Comparison of ENCODE assay signal across 33 cellular contexts in the genomic region with DNA sequence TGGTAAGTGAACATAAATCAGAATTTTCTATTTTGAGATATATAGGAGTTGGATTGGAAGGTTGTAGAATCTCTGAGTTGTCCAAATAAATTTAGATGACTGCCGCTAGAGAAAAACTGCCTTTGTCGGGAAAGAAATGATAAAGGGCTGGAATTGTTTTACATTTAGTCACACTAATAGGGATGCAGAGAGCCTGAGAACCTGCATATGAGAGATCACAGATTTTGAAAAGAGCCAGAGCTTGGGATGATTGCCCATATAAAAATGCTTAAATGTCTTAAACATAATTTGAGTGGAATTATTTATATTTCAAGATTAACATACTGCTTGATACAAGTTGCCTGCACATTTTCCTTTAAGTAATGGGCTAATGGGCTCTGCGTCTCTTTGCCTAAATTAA.
"Had no signal": no experiment of that assay in that cellular context is flagged by ENCODE, and none has a peak within 500 bp of the region (broad histone marks: within the 10 kb centered on the region; RNA-seq: fewer than 3 reads in every experiment).

No MANE protein-coding gene starts in this region.

- H3K27ac ChIP-seq: adrenal gland, ascending aorta, cardiac muscle cell, VCaP had no signal

- H3K9me3 Mint-ChIP-seq: activated T-helper 1 cell treated with anti-CD3 and anti-CD28 coated beads, Interleukin-12 subunit alpha, Interleukin-12 subunit beta, Interleukin-2, Interleukin-4 antibody, amounts not matched to agents 30 ng/mL and 10 ng/mL and 1 ng/mL, durations not matched to agents 14 hours and 24 hours and 36 hours had no signal

- H3K27me3 Mint-ChIP-seq: activated B cell treated with CpG ODN at 0.5 μM for 24 hours; activated CD4-positive, alpha-beta memory T cell treated with anti-CD3 and anti-CD28 coated beads for 36 hours; activated CD4-positive, alpha-beta T cell treated with anti-CD3 and anti-CD28 coated beads, Interleukin-2, amount 10 ng/mL, durations not matched to agents 24 days and 14 days; activated CD8-positive, alpha-beta T cell treated with anti-CD3 and anti-CD28 coated beads for 36 hours; activated naive CD8-positive, alpha-beta T cell treated with anti-CD3 and anti-CD28 coated beads for 36 hours; activated T-helper 17 cell treated with anti-CD3 and anti-CD28 coated beads, Interleukin-2, amount 50 U/mL, for 72 hours; brain; central memory CD8-positive, alpha-beta T cell; T-helper 17 cell had no signal

- DNase-seq: activated B cell treated with CpG ODN at 0.5 μM for 24 hours; activated CD4-positive, alpha-beta memory T cell treated with anti-CD3 and anti-CD28 coated beads for 36 hours; activated CD4-positive, alpha-beta T cell treated with anti-CD3 and anti-CD28 coated beads for 4 hours; activated CD4-positive, alpha-beta T cell treated with anti-CD3 and anti-CD28 coated beads, Interleukin-2, amount 10 ng/mL, durations not matched to agents 24 days and 14 days; activated CD4-positive, alpha-beta T cell treated with anti-CD3 and anti-CD28 coated beads, Interleukin-2, amount 50 U/mL, for 1 hour; activated CD4-positive, alpha-beta T cell treated with anti-CD3 and anti-CD28 coated beads, Interleukin-2, amount 50 U/mL, for 4 hours; activated CD4-positive, CD25-positive, alpha-beta regulatory T cell treated with anti-CD3 and anti-CD28 coated beads, Interleukin-2, amount 50 U/mL, for 72 hours; activated CD8-positive, alpha-beta memory T cell treated with anti-CD3 and anti-CD28 coated beads, Interleukin-2, amount 50 U/mL, for 4 hours; activated CD8-positive, alpha-beta T cell treated with anti-CD3 and anti-CD28 coated beads for 36 hours; activated effector memory CD4-positive, alpha-beta T cell treated with anti-CD3 and anti-CD28 coated beads, Interleukin-2, amount 50 U/mL, for 16 hours; activated gamma-delta T cell treated with Interleukin-2 at 50 U/mL for 16 hours; activated naive CD4-positive, alpha-beta T cell; activated naive CD4-positive, alpha-beta T cell treated with anti-CD3 and anti-CD28 coated beads for 36 hours; activated naive CD4-positive, alpha-beta T cell treated with anti-CD3 and anti-CD28 coated beads, Interleukin-2, amount 50 U/mL, for 16 hours; activated naive CD8-positive, alpha-beta T cell treated with anti-CD3 and anti-CD28 coated beads for 36 hours; activated T-cell treated with anti-CD3 and anti-CD28 coated beads for 4 hours; activated T-cell treated with anti-CD3 and anti-CD28 coated beads, Interleukin-2, amount 50 U/mL, for 1 hour; activated T-cell treated with anti-CD3 and anti-CD28 coated beads, Interleukin-2, amount 50 U/mL, for 4 hours; activated T-cell treated with anti-CD3 and anti-CD28 coated beads, Interleukin-2, amount 50 U/mL, for 72 hours; adrenal gland; amygdala; anterior cingulate cortex; caudate nucleus; cerebellar nuclear complex; T-helper 17 cell had no signal

- H3K27me3 ChIP-seq: adrenal gland, ascending aorta, cardiac muscle cell had no signal

- H3K36me3 Mint-ChIP-seq: activated CD4-positive, alpha-beta memory T cell treated with anti-CD3 and anti-CD28 coated beads for 36 hours; activated naive CD4-positive, alpha-beta T cell treated with anti-CD3 and anti-CD28 coated beads, Interleukin-2, amount 50 U/mL, for 72 hours; activated naive CD8-positive, alpha-beta T cell treated with anti-CD3 and anti-CD28 coated beads for 36 hours; brain had no signal

- H3K4me3 Mint-ChIP-seq: activated B cell treated with CpG ODN at 0.5 μM for 24 hours; activated CD4-positive, alpha-beta memory T cell treated with anti-CD3 and anti-CD28 coated beads for 36 hours; activated CD4-positive, alpha-beta T cell treated with anti-CD3 and anti-CD28 coated beads, Interleukin-2, amount 10 ng/mL, durations not matched to agents 24 days and 14 days; activated CD8-positive, alpha-beta T cell treated with anti-CD3 and anti-CD28 coated beads for 36 hours; activated naive CD4-positive, alpha-beta T cell treated with anti-CD3 and anti-CD28 coated beads for 36 hours; activated naive CD8-positive, alpha-beta T cell treated with anti-CD3 and anti-CD28 coated beads for 36 hours; activated T-cell treated with anti-CD3 and anti-CD28 coated beads, Interleukin-2, amount 50 U/mL, for 4 hours; activated T-cell treated with anti-CD3 and anti-CD28 coated beads, Interleukin-2, amount 50 U/mL, for 72 hours; activated T-helper 1 cell treated with anti-CD3 and anti-CD28 coated beads, Interleukin-12 subunit alpha, Interleukin-12 subunit beta, Interleukin-2, Interleukin-4 antibody, amounts not matched to agents 30 ng/mL and 10 ng/mL and 1 ng/mL, durations not matched to agents 14 hours and 24 hours and 36 hours; activated T-helper 17 cell treated with anti-CD3 and anti-CD28 coated beads, Interleukin-2, amount 50 U/mL, for 72 hours; brain; central memory CD8-positive, alpha-beta T cell; T-helper 17 cell had no signal

- H3K36me3 ChIP-seq: adrenal gland, ascending aorta, cardiac muscle cell had no signal

- H3K4me1 Mint-ChIP-seq: activated B cell treated with CpG ODN at 0.5 μM for 24 hours; activated CD4-positive, alpha-beta T cell treated with anti-CD3 and anti-CD28 coated beads, Interleukin-2, amount 10 ng/mL, durations not matched to agents 24 days and 14 days; activated naive CD8-positive, alpha-beta T cell treated with anti-CD3 and anti-CD28 coated beads for 36 hours; activated T-helper 17 cell treated with anti-CD3 and anti-CD28 coated beads, Interleukin-2, amount 50 U/mL, for 72 hours; brain; central memory CD8-positive, alpha-beta T cell; T-helper 17 cell had no signal

- H3K4me1 ChIP-seq: adrenal gland, ascending aorta had no signal

- ATAC-seq: activated CD8-positive, alpha-beta T cell treated with anti-CD3 and anti-CD28 coated beads for 36 hours; activated naive CD4-positive, alpha-beta T cell treated with anti-CD3 and anti-CD28 coated beads, Interleukin-2, amount 50 U/mL, for 72 hours; activated T-cell treated with anti-CD3 and anti-CD28 coated beads, Interleukin-2, amount 50 U/mL, for 4 hours; activated T-cell treated with anti-CD3 and anti-CD28 coated beads, Interleukin-2, amount 50 U/mL, for 72 hours; activated T-helper 17 cell treated with anti-CD3 and anti-CD28 coated beads, Interleukin-2, amount 50 U/mL, for 72 hours; T-helper 17 cell had no signal

- H3K9me3 ChIP-seq: adrenal gland, ascending aorta had no signal

- H3K27ac Mint-ChIP-seq: activated B cell treated with CpG ODN at 0.5 μM for 24 hours; activated CD4-positive, alpha-beta memory T cell treated with anti-CD3 and anti-CD28 coated beads for 36 hours; activated CD4-positive, alpha-beta T cell treated with anti-CD3 and anti-CD28 coated beads, Interleukin-2, amount 10 ng/mL, durations not matched to agents 24 days and 14 days; activated CD8-positive, alpha-beta T cell treated with anti-CD3 and anti-CD28 coated beads for 36 hours; activated naive CD4-positive, alpha-beta T cell treated with anti-CD3 and anti-CD28 coated beads for 36 hours; activated naive CD8-positive, alpha-beta T cell treated with anti-CD3 and anti-CD28 coated beads for 36 hours; activated T-cell treated with anti-CD3 and anti-CD28 coated beads, Interleukin-2, amount 50 U/mL, for 72 hours; activated T-helper 1 cell treated with anti-CD3 and anti-CD28 coated beads, Interleukin-12 subunit alpha, Interleukin-12 subunit beta, Interleukin-2, Interleukin-4 antibody, amounts not matched to agents 30 ng/mL and 10 ng/mL and 1 ng/mL, durations not matched to agents 14 hours and 24 hours and 36 hours; activated T-helper 17 cell treated with anti-CD3 and anti-CD28 coated beads, Interleukin-2, amount 50 U/mL, for 72 hours; brain; T-helper 17 cell had no signal

- H3K4me3 ChIP-seq: adrenal gland, ascending aorta, cardiac muscle cell had no signal
